In genomic region chr20:41349943-41350342, GRCh38 we compare ENCODE assay signal across 10 cellular contexts. TPM values are rescaled to one million over a fixed set of nuclear protein-coding genes. Genes with fewer than 3 reads are reported as not detected.
"Had no signal": no experiment of that assay in that cellular context is flagged by ENCODE, and none has a peak within 500 bp of the region (broad histone marks: within the 10 kb centered on the region; RNA-seq: fewer than 3 reads in every experiment).

No MANE protein-coding gene starts in this region.

- H3K4me3 ChIP-seq: GM23248, K562 had no signal

- H3K4me3 Mint-ChIP-seq: H9 had no signal

- DNase-seq: GM23248, GOT3, H9, HCEC 1CT, IMR-90, KG1 had no signal

- H3K27ac ChIP-seq: GM23248, HL-60 had no signal

- H2AFZ ChIP-seq: GM23248 had no signal

- H3K9me3 Mint-ChIP-seq: H9 had no signal

- H3K27ac Mint-ChIP-seq: H9 had no signal

- H3K9ac ChIP-seq: GM23248 had no signal

- ATAC-seq: K562 had no signal

RNA-seq across cellular contexts. Expression of gene EMILIN3, which starts 16.7 kb away (rescaled TPM):
- total RNA-seq: GM23248, H4, HT1080, K562 had no signal
- polyA plus RNA-seq: GM23248 had no signal
